ENCODE assay signal across 1 cellular context in genomic region chr5:32098806-32099435, GRCh38.
TF ChIP-seq lines count a peak whose summit lies in the region.

No MANE protein-coding gene starts in this region.

TF ChIP-seq in WTC11, 78 proteins besides CTCF, POLR2A, EP300 and RAD21 (continued from another document):
- TF ChIP-seq ZNF512 (CRISPR knock-in tag; IDR thresholded peaks at IDR 0.05; ENCODE audit: borderline replicate concordance) = no peak
- TF ChIP-seq CBFB (CRISPR knock-in tag; IDR thresholded peaks at IDR 0.05; ENCODE audit: low read depth) = no peak
- no peak for TF ChIP-seq ERG (CRISPR knock-in tag; IDR thresholded peaks at IDR 0.05)
